ENCODE assay signal across 23 cellular contexts in the genomic region with DNA sequence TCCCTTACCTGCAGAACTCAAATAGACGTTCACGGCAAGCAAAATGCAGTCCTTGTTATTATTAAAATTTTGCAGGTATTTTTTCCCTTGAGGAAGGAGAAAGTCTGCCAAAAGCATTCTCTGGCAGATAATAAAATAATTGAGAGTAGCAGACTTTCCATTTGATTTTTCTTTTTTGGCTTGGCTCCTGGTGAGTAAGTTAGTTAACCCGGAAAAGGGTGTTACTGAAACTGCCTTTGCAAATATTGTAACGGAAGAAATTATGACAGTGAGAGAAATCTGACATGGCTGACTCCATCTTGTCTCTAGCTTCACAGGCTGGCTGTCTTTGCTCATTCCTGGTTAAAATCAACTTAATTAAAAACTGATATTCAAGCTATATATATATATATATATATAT.
"Had no signal": no experiment of that assay in that cellular context is flagged by ENCODE, and none has a peak within 500 bp of the region (broad histone marks: within the 10 kb centered on the region; RNA-seq: fewer than 3 reads in every experiment).

No MANE protein-coding gene starts in this region.

- ATAC-seq: activated CD4-positive, alpha-beta T cell treated with anti-CD3 and anti-CD28 coated beads for 36 hours; K562; Panc1; T-cell had no signal

- H3K27me3 ChIP-seq: adrenal gland had no signal

- H3K4me3 ChIP-seq: adrenal gland, K562 had no signal

- H3K27ac ChIP-seq: adrenal gland had no signal

- DNase-seq: activated CD4-positive, alpha-beta memory T cell treated with anti-CD3 and anti-CD28 coated beads, Interleukin-2, amount 10 ng/mL, durations not matched to agents 7 days and 5 days; activated CD4-positive, alpha-beta T cell treated with anti-CD3 and anti-CD28 coated beads for 36 hours; activated CD4-positive, alpha-beta T cell treated with anti-CD3 and anti-CD28 coated beads, Interleukin-2, amount 50 U/mL, for 1 hour; activated CD4-positive, CD25-positive, alpha-beta regulatory T cell; activated naive CD4-positive, alpha-beta T cell treated with anti-CD3 and anti-CD28 coated beads, Interleukin-2, amount 50 U/mL, for 16 hours; activated naive CD8-positive, alpha-beta T cell treated with anti-CD3 and anti-CD28 coated beads, Interleukin-2, amount 10 ng/mL, durations not matched to agents 7 days and 5 days; adrenal gland; anterior cingulate cortex; Karpas-422; NCI-H1105 treated with DMSO at 0.1 percent for 48 hours; NCI-H1436 treated with DMSO at 0.1 percent for 48 hours; NCI-H187 treated with DMSO at 0.1 percent for 48 hours; NCI-H2171; NCI-H226; NCI-H510A; NCI-H526 treated with DMSO at 0.1 percent for 48 hours; NCI-H82; SHP77; T-cell; T-helper 2 cell; T1000 had no signal

- H3K9me3 ChIP-seq: adrenal gland had no signal

- H3K4me1 ChIP-seq: adrenal gland had no signal

- H3K36me3 ChIP-seq: adrenal gland had no signal
